ENCODE assay signal across 8 cellular contexts in genomic region chr17:78309659-78310255, GRCh38. TPM values are rescaled to one million over a fixed set of nuclear protein-coding genes. Genes with fewer than 3 reads are reported as not detected.
DNase-seq lines count a peak whose midpoint lies in the region; ATAC-seq, FAIRE-seq and TF ChIP-seq lines count a peak whose summit lies in the region.
"Not testable (repeated sequence)": the region's sequence is repeated elsewhere in the genome, so short reads cannot be mapped to it uniquely, and the experiment has no call there.

No MANE protein-coding gene starts in this region.

- peak; percentile 29 for DNase-seq in EH (ENCODE audit: low read depth)
- DNase-seq in NCI-H82 (lab: John Stamatoyannopoulos, UW) = peak; percentile 91
- DNase-seq in SJSA1 (ENCODE audit: low read depth in 1 of 2, low spot score in 2 of 2); astrocyte (ENCODE audit: low read depth); mesenchymal stem cell; stimulated activated naive B cell treated with anti-CD40 and anti-IgM and Interleukin-4, amounts not matched to agents 10 μg/mL and 1 μg/mL and 100 μg/mL, for 72 hours: not testable (repeated sequence)
- peak in 4 of 5 donors; percentile 50 to 72 (median 60) for DNase-seq in ovary

- peak overlapping the region; percentile 68 for H3K27ac Mint-ChIP-seq in activated naive CD4-positive, alpha-beta T cell treated with anti-CD3 and anti-CD28 coated beads, Interleukin-2, amount 50 U/mL, for 24 hours
- H3K27ac Mint-ChIP-seq in astrocyte (ENCODE audit: unreplicated experiment) = not testable (repeated sequence)
- peak overlapping the region; percentile 31 for H3K27ac Mint-ChIP-seq in stimulated activated naive B cell treated with anti-CD40 and anti-IgM and Interleukin-4, amounts not matched to agents 10 μg/mL and 1 μg/mL and 100 μg/mL, for 72 hours

- H3K4me1 Mint-ChIP-seq in activated naive CD4-positive, alpha-beta T cell treated with anti-CD3 and anti-CD28 coated beads, Interleukin-2, amount 50 U/mL, for 24 hours = peaks cover 15% of the 10 kb centered on the region
- H3K4me1 Mint-ChIP-seq in astrocyte (ENCODE audit: low read depth, unreplicated experiment); stimulated activated naive B cell treated with anti-CD40 and anti-IgM and Interleukin-4, amounts not matched to agents 10 μg/mL and 1 μg/mL and 100 μg/mL, for 72 hours: not testable (repeated sequence)

- not testable (repeated sequence) for H3K4me3 Mint-ChIP-seq in activated naive CD4-positive, alpha-beta T cell treated with anti-CD3 and anti-CD28 coated beads, Interleukin-2, amount 50 U/mL, for 24 hours; astrocyte (ENCODE audit: unreplicated experiment); stimulated activated naive B cell treated with anti-CD40 and anti-IgM and Interleukin-4, amounts not matched to agents 10 μg/mL and 1 μg/mL and 100 μg/mL, for 72 hours

- peak overlapping the region; percentile 43 for H2AK5ac ChIP-seq in mesenchymal stem cell (ENCODE audit: low read length, severe bottlenecking)

- not testable (repeated sequence) for H3K9me3 Mint-ChIP-seq in activated naive CD4-positive, alpha-beta T cell treated with anti-CD3 and anti-CD28 coated beads, Interleukin-2, amount 50 U/mL, for 24 hours; astrocyte (ENCODE audit: unreplicated experiment)
- H3K9me3 Mint-ChIP-seq in stimulated activated naive B cell treated with anti-CD40 and anti-IgM and Interleukin-4, amounts not matched to agents 10 μg/mL and 1 μg/mL and 100 μg/mL, for 72 hours = peaks cover 4 to 10% of the 10 kb centered on the region in 2 donors

- not testable (repeated sequence) for H3K27me3 ChIP-seq in SJSA1 (replicated peaks); astrocyte (ENCODE audit: insufficient read depth, low read length); mesenchymal stem cell (ENCODE audit: control insufficient read depth in 1 of 2, insufficient read depth in 1 of 2, low read length in 2 of 2); ovary

- not testable (repeated sequence) for H3K9ac ChIP-seq in astrocyte (ENCODE audit: low read length); mesenchymal stem cell (ENCODE audit: low read length)

- not testable (repeated sequence) for TF ChIP-seq POLR2A in ovary (IDR thresholded peaks at IDR 0.05)

- not testable (repeated sequence) for H2BK5ac ChIP-seq in mesenchymal stem cell (ENCODE audit: low read depth, low read length, poor library complexity, severe bottlenecking)

- not testable (repeated sequence) for H4K20me1 ChIP-seq in astrocyte (ENCODE audit: insufficient read depth, low read length)

- not testable (repeated sequence) for H3K27me3 Mint-ChIP-seq in activated naive CD4-positive, alpha-beta T cell treated with anti-CD3 and anti-CD28 coated beads, Interleukin-2, amount 50 U/mL, for 24 hours
- H3K27me3 Mint-ChIP-seq in astrocyte (ENCODE audit: low read depth, unreplicated experiment) = peaks cover 18% of the 10 kb centered on the region
- peaks cover 3 to 16% of the 10 kb centered on the region in 2 donors for H3K27me3 Mint-ChIP-seq in stimulated activated naive B cell treated with anti-CD40 and anti-IgM and Interleukin-4, amounts not matched to agents 10 μg/mL and 1 μg/mL and 100 μg/mL, for 72 hours

- H2BK15ac ChIP-seq in mesenchymal stem cell (ENCODE audit: low read depth, poor library complexity, severe bottlenecking) = not testable (repeated sequence)

- not testable (repeated sequence) for H3K4me3 ChIP-seq in SJSA1; astrocyte (ENCODE audit: insufficient read depth, low read depth, low read length); mesenchymal stem cell (ENCODE audit: insufficient read depth in 1 of 2, low read depth in 1 of 2, low read length in 2 of 2); ovary

- intact Hi-C loops in ovary (cut with DNase I) = not testable (repeated sequence)

- not testable (repeated sequence) for H2BK120ac ChIP-seq in mesenchymal stem cell (ENCODE audit: low read depth, low read length)

- H3K36me3 ChIP-seq in SJSA1; astrocyte (ENCODE audit: insufficient read depth, low read length); mesenchymal stem cell (ENCODE audit: control insufficient read depth in 1 of 2, insufficient read depth in 2 of 2, low read depth in 1 of 2, low read length in 2 of 2); ovary: not testable (repeated sequence)

- FAIRE-seq in astrocyte (lab: Jason Lieb, UNC) = not testable (repeated sequence)

- not testable (repeated sequence) for H3K14ac ChIP-seq in mesenchymal stem cell (ENCODE audit: low read length in 2 of 2)

- not testable (repeated sequence) for H4K8ac ChIP-seq in mesenchymal stem cell (ENCODE audit: low read length)

- H3K4ac ChIP-seq in mesenchymal stem cell (ENCODE audit: low read depth in 1 of 2, low read length in 2 of 2) = not testable (repeated sequence)

- H3K27ac ChIP-seq in SJSA1 (peak overlapping the region; percentile 16; the same call in 1 of the 2 replicates), astrocyte (ENCODE audit: low read depth, low read length) (peak overlapping the region; percentile 25), ovary (peak overlapping the region; percentile 2 to 37)
- H3K27ac ChIP-seq in mesenchymal stem cell (ENCODE audit: low read length, poor library complexity, severe bottlenecking) = not testable (repeated sequence)

- H3K18ac ChIP-seq in mesenchymal stem cell (ENCODE audit: low read depth in 1 of 2, low read length in 2 of 2) = not testable (repeated sequence)

- H2BK12ac ChIP-seq in mesenchymal stem cell (ENCODE audit: low read length in 2 of 2) = not testable (repeated sequence)

- not testable (repeated sequence) for H3K79me2 ChIP-seq in astrocyte (ENCODE audit: insufficient read depth, low read length)

- 94% methylated on average over 11 of the region's 12 CpGs for WGBS in mesenchymal stem cell
- WGBS in ovary, 3 donors = 39 to 65% (median 46%) methylated on average over 12 of the region's 12 CpGs

- not testable (repeated sequence) for TF ChIP-seq CTCF in astrocyte (IDR thresholded peaks at IDR 0.05; ENCODE audit: insufficient read depth, low read depth, low read length); ovary (IDR thresholded peaks at IDR 0.05)

- H2AFZ ChIP-seq in astrocyte (ENCODE audit: low read depth, low read length); mesenchymal stem cell (ENCODE audit: low read depth, low read length): not testable (repeated sequence)

- ATAC-seq in stimulated activated naive B cell treated with anti-CD40 and anti-IgM and Interleukin-4, amounts not matched to agents 10 μg/mL and 1 μg/mL and 100 μg/mL, for 72 hours (replicated peaks) = not testable (repeated sequence)

- not testable (repeated sequence) for H3K36me3 Mint-ChIP-seq in activated naive CD4-positive, alpha-beta T cell treated with anti-CD3 and anti-CD28 coated beads, Interleukin-2, amount 50 U/mL, for 24 hours; astrocyte (ENCODE audit: low read depth, unreplicated experiment); stimulated activated naive B cell treated with anti-CD40 and anti-IgM and Interleukin-4, amounts not matched to agents 10 μg/mL and 1 μg/mL and 100 μg/mL, for 72 hours

- not testable (repeated sequence) for H4K91ac ChIP-seq in mesenchymal stem cell (ENCODE audit: low read length)

- H3K9me3 ChIP-seq in SJSA1 (replicated peaks) = peaks cover 11% of the 10 kb centered on the region
- not testable (repeated sequence) for H3K9me3 ChIP-seq in astrocyte (ENCODE audit: insufficient read depth, low read depth, low read length); mesenchymal stem cell (ENCODE audit: control insufficient read depth, low read length); ovary

- peaks cover 32% of the 10 kb centered on the region for H3K4me1 ChIP-seq in SJSA1 (replicated peaks)
- peaks cover 20% of the 10 kb centered on the region for H3K4me1 ChIP-seq in astrocyte (ENCODE audit: insufficient read depth, low read length)
- peaks cover 10% of the 10 kb centered on the region for H3K4me1 ChIP-seq in mesenchymal stem cell (ENCODE audit: control insufficient read depth, insufficient read depth, low read depth, low read length)
- peaks cover 16% of the 10 kb centered on the region for H3K4me1 ChIP-seq in ovary (ENCODE audit: insufficient read depth)

- H3K4me2 ChIP-seq in astrocyte (ENCODE audit: low read length) = peak overlapping the region; percentile 21
- H3K4me2 ChIP-seq in mesenchymal stem cell (ENCODE audit: low read length, poor library complexity, severe bottlenecking) = not testable (repeated sequence)

- not testable (repeated sequence) for H3K23ac ChIP-seq in mesenchymal stem cell (ENCODE audit: low read length in 2 of 2)

- H3K79me1 ChIP-seq in mesenchymal stem cell (replicated peaks; ENCODE audit: low read length, poor library complexity, severe bottlenecking) = not testable (repeated sequence)

- not testable (repeated sequence) for TF ChIP-seq EP300 in ovary (IDR thresholded peaks at IDR 0.05)

RNA-seq across cellular contexts. Expression of gene SOCS3, which starts 50.1 kb away (rescaled TPM):
- 44.7 and 71.9 TPM in 2 replicates for total RNA-seq in SJSA1 (2014; rRNA removed; shearing (Covaris generic))
- total RNA-seq in astrocyte (13.4 and 16.7 TPM in 2 replicates), ovary (100 to 1,000 TPM in 2 of 7 donors, 10 to 100 TPM in 5; 14.4 to 284 (median 56.5) TPM)
- 64.5 TPM for polyA plus RNA-seq in mesenchymal stem cell (2013, experiment 1 of 2)
- 62.3 TPM for polyA plus RNA-seq in mesenchymal stem cell (2013, experiment 2 of 2)
- 10 to 100 TPM; 21.9 to 69.5 TPM for polyA plus RNA-seq in ovary
